Comparison of ENCODE assay signal across 17 cellular contexts in the genomic region with DNA sequence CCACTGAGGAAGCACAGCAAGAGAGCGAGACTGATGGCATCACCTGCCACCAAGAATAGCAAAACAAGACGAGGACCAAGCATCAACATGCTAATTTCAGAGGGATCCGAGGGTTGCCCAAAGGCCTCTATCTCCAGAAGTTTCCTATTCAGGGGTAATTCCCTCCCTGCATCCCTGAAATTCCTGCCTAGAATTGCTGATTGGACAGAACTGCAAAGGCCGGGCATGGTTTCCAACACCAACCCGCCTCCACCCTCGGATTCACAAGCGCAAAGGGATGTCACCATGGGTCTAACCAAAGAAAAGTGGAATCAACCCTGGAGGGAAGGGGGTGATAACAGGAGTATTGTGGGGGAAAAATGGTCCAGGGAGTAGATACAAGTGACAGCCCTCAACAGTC. TPM values are rescaled to one million over a fixed set of nuclear protein-coding genes. Genes with fewer than 3 reads are reported as not detected.
DNase-seq lines count a peak whose midpoint lies in the region; ATAC-seq and TF ChIP-seq lines count a peak whose summit lies in the region.
"Had no signal": no experiment of that assay in that cellular context is flagged by ENCODE, and none has a peak within 500 bp of the region (broad histone marks: within the 10 kb centered on the region; RNA-seq: fewer than 3 reads in every experiment).

No MANE protein-coding gene starts in this region.

- H4K20me1 ChIP-seq in BLaER1 (no peaks in the 10 kb centered on the region), OCI-LY1 (ENCODE audit: insufficient read depth, low read length) (no peaks in the 10 kb centered on the region), smooth muscle cell (ENCODE audit: low read depth) (no peaks in the 10 kb centered on the region)

- no peaks in the 10 kb centered on the region for H3K27me3 ChIP-seq in BLaER1
- no peaks in the 10 kb centered on the region for H3K27me3 ChIP-seq in OCI-LY1 (ENCODE audit: insufficient read depth, low read length)
- no peaks in the 10 kb centered on the region for H3K27me3 ChIP-seq in smooth muscle cell (ENCODE audit: low read depth)

- no peaks in the 10 kb centered on the region for H3K36me3 Mint-ChIP-seq in endothelial cell (ENCODE audit: low read depth, unreplicated experiment)

- DNase-seq in endothelial cell (ENCODE audit: low spot score) (no peak), smooth muscle cell (lab: John Stamatoyannopoulos, UW; ENCODE audit: unreplicated experiment) (no peak), inferior parietal cortex (ENCODE audit: extremely low spot score) (no peak)
- no peak for DNase-seq in stimulated activated CD4-positive, alpha-beta T cell treated with anti-CD3 and anti-CD28 coated beads, Interleukin-1b, Interleukin-23, amount 100 ng/mL, for 48 hours
- DNase-seq: COR-L47; DMS 273 treated with DMSO at 0.1 percent for 48 hours; MM.1S; NCI-H1092; NCI-H146; NCI-H2029 treated with DMSO at 0.1 percent for 48 hours; NCI-H2171; NCI-H446 treated with DMSO at 0.1 percent for 48 hours; NK-92 treated with Interleukin-12 subunit alpha and Interleukin-12 subunit beta, amount 100 ng/mL, for 24 hours had no signal

- no peak for TF ChIP-seq CTCF in OCI-LY1 (IDR thresholded peaks at IDR 0.05; ENCODE audit: low read length)
- no peak for TF ChIP-seq CTCF in endothelial cell (IDR thresholded peaks at IDR 0.05; ENCODE audit: unreplicated experiment)
- no peak for TF ChIP-seq CTCF in smooth muscle cell (IDR thresholded peaks at IDR 0.05; ENCODE audit: borderline replicate concordance, insufficient read depth, poor library complexity, severe bottlenecking)

- H3K4me2 ChIP-seq in BLaER1 (peak overlapping the region; percentile 86), OCI-LY1 (ENCODE audit: low read length) (no peak overlapping the region), smooth muscle cell (peak overlapping the region; percentile 64)

- WGBS in smooth muscle cell (ENCODE audit: low lambda C conversion rate): 73% methylated on average over 7 of the region's 7 CpGs

- no peaks in the 10 kb centered on the region for H3K36me3 ChIP-seq in BLaER1
- no peaks in the 10 kb centered on the region for H3K36me3 ChIP-seq in OCI-LY1 (ENCODE audit: insufficient read depth, low read length)
- no peaks in the 10 kb centered on the region for H3K36me3 ChIP-seq in smooth muscle cell (ENCODE audit: low read depth)
- H3K36me3 ChIP-seq: HAP-1 had no signal

- H3K4me3 ChIP-seq in BLaER1: no peak overlapping the region
- H3K4me3 ChIP-seq in OCI-LY1 (ENCODE audit: low read depth, low read length, poor library complexity, severe bottlenecking): no peak overlapping the region
- no peak overlapping the region for H3K4me3 ChIP-seq in smooth muscle cell
- H3K4me3 ChIP-seq: HAP-1 had no signal

- H3K4me1 ChIP-seq in BLaER1 (peaks cover 95% of the 10 kb centered on the region), OCI-LY1 (ENCODE audit: insufficient read depth, low read length, severe bottlenecking) (peaks cover 98% of the 10 kb centered on the region), smooth muscle cell (ENCODE audit: low read depth) (peaks cover 8% of the 10 kb centered on the region)
- H3K4me1 ChIP-seq: HAP-1 had no signal

- H3K9ac ChIP-seq in BLaER1: peak overlapping the region; percentile 82; the same call in 1 of the 2 replicates
- H3K9ac ChIP-seq in OCI-LY1 (ENCODE audit: low read length): no peak overlapping the region; the same call in 1 of the 2 replicates
- no peak overlapping the region for H3K9ac ChIP-seq in smooth muscle cell (ENCODE audit: low read depth)

- H3F3A ChIP-seq in OCI-LY1 (ENCODE audit: insufficient read depth, low read length) (0 out of 2 replicates have a peak, but pooled peaks cover under 1% of the 10 kb centered on the region), smooth muscle cell (ENCODE audit: low read depth) (peaks cover 6% of the 10 kb centered on the region)

- H3K4me1 Mint-ChIP-seq in endothelial cell (ENCODE audit: unreplicated experiment): peaks cover 89% of the 10 kb centered on the region

- H3K27ac ChIP-seq in BLaER1: peak overlapping the region; percentile 96
- H3K27ac ChIP-seq in OCI-LY1 (ENCODE audit: low read depth, low read length, poor library complexity, severe bottlenecking): peak overlapping the region; percentile 100
- no peak overlapping the region for H3K27ac ChIP-seq in smooth muscle cell (ENCODE audit: low read depth)

- H3K79me2 ChIP-seq in OCI-LY1 (ENCODE audit: insufficient read depth, low read length) (no peaks in the 10 kb centered on the region), smooth muscle cell (ENCODE audit: low read depth) (no peaks in the 10 kb centered on the region)

- H3K9me3 ChIP-seq in BLaER1 (no peaks in the 10 kb centered on the region), OCI-LY1 (ENCODE audit: low read length) (no peaks in the 10 kb centered on the region), smooth muscle cell (replicated peaks; ENCODE audit: low read depth) (no peaks in the 10 kb centered on the region)
- H3K9me3 ChIP-seq: HAP-1 had no signal

- ATAC-seq in HG03135 (IDR thresholded peaks at IDR 0.05; ENCODE audit: unreplicated experiment): no peak

- H3K4me3 Mint-ChIP-seq in endothelial cell (ENCODE audit: unreplicated experiment): no peak overlapping the region

- H3K9me3 Mint-ChIP-seq in endothelial cell (ENCODE audit: unreplicated experiment): no peaks in the 10 kb centered on the region

- H3K27me3 Mint-ChIP-seq in endothelial cell (ENCODE audit: unreplicated experiment): peaks cover 17% of the 10 kb centered on the region

- peak overlapping the region; percentile 82 for H3K27ac Mint-ChIP-seq in endothelial cell (ENCODE audit: unreplicated experiment)

- no peak overlapping the region for H2AFZ ChIP-seq in OCI-LY1 (ENCODE audit: low read length)
- peak overlapping the region; percentile 78 for H2AFZ ChIP-seq in smooth muscle cell (ENCODE audit: low read depth)

- no peaks in the 10 kb centered on the region for H3K9me2 ChIP-seq in OCI-LY1 (ENCODE audit: low read depth, low read length)

RNA-seq across cellular contexts. Expression of a gene that starts 28.3 kb away (rescaled TPM):
- 309 TPM for total RNA-seq in endothelial cell (ENCODE audit: unreplicated experiment)
- 22.8 and 25.9 TPM in 2 replicates for total RNA-seq in smooth muscle cell
- 4.1 and 7.4 TPM in 2 replicates for polyA plus RNA-seq in smooth muscle cell

Comparison
In these comparisons a context has a peak if more than half of its experiments do, and no peak if none do; other contexts are left out.
1. RNA of a gene that starts 28.3 kb away (total RNA-seq): 309 TPM in endothelial cell (single experiment); 22.8 to 25.9 TPM in smooth muscle cell; every median in the first group is over 10 times any median in the second.